In genomic region chr4:174154455-174154854, GRCh38 we compare ENCODE assay signal across 9 cellular contexts.
DNase-seq lines count a peak whose midpoint lies in the region; ATAC-seq and TF ChIP-seq lines count a peak whose summit lies in the region.
"Had no signal": no experiment of that assay in that cellular context is flagged by ENCODE, and none has a peak within 500 bp of the region (broad histone marks: within the 10 kb centered on the region; RNA-seq: fewer than 3 reads in every experiment).

No MANE protein-coding gene starts in this region.

- peak overlapping the region; percentile 80 for H3K4me2 ChIP-seq in skeletal muscle satellite cell (ENCODE audit: low read length)

- peaks cover 7% of the 10 kb centered on the region for H3K27me3 Mint-ChIP-seq in T-helper 2 cell treated with Interferon-gamma antibody and Interleukin-4, amounts not matched to agents 5 μg/mL and 100 μg/mL, for 36 hours (ENCODE audit: low read depth)

- H3K27me3 ChIP-seq in gastroesophageal sphincter (no peaks in the 10 kb centered on the region), skeletal muscle satellite cell (ENCODE audit: control insufficient read depth, insufficient read depth, low read length) (no peaks in the 10 kb centered on the region)

- H3K36me3 Mint-ChIP-seq in T-helper 2 cell treated with Interferon-gamma antibody and Interleukin-4, amounts not matched to agents 5 μg/mL and 100 μg/mL, for 36 hours (ENCODE audit: low read depth), result no peaks in the 10 kb centered on the region

- H3K9me3 Mint-ChIP-seq in T-helper 2 cell treated with Interferon-gamma antibody and Interleukin-4, amounts not matched to agents 5 μg/mL and 100 μg/mL, for 36 hours, result no peaks in the 10 kb centered on the region

- TF ChIP-seq EP300 in gastroesophageal sphincter (IDR thresholded peaks at IDR 0.05), result no peak

- no peak for TF ChIP-seq POLR2A in gastroesophageal sphincter (IDR thresholded peaks at IDR 0.05)

- in situ Hi-C loops in SK-MEL-5 (cut with HindIII; ENCODE audit: low pct_unique_long_range_greater_than_20kb, low sequenced_read_pairs), result no loop called here

- peak; percentile 67 for ATAC-seq in gastroesophageal sphincter

- H3K4me3 Mint-ChIP-seq in T-helper 2 cell treated with Interferon-gamma antibody and Interleukin-4, amounts not matched to agents 5 μg/mL and 100 μg/mL, for 36 hours, result no peak overlapping the region

- peak overlapping the region; percentile 31 to 76 (median 58) for H3K27ac ChIP-seq in gastroesophageal sphincter

- H3K4me3 ChIP-seq in gastroesophageal sphincter (peak overlapping the region; percentile 40 to 64), skeletal muscle satellite cell (ENCODE audit: low read length) (peak overlapping the region; percentile 66)

- H3K36me3 ChIP-seq in gastroesophageal sphincter (no peaks in the 10 kb centered on the region), skeletal muscle satellite cell (ENCODE audit: insufficient read depth, low read length) (no peaks in the 10 kb centered on the region)

- no peak overlapping the region for H3K27ac Mint-ChIP-seq in T-helper 2 cell treated with Interferon-gamma antibody and Interleukin-4, amounts not matched to agents 5 μg/mL and 100 μg/mL, for 36 hours

- DNase-seq in H4 (ENCODE audit: low spot score) (peak; percentile 71), SK-MEL-5 (ENCODE audit: low read depth, low spot score) (peak; percentile 72), NCI-H187 treated with DMSO at 0.1 percent for 48 hours (lab: John Stamatoyannopoulos, UW) (no peak), NCI-H510A (lab: John Stamatoyannopoulos, UW) (no peak)
- DNase-seq in activated effector memory CD4-positive, alpha-beta T cell treated with Interleukin-2 at 50 U/mL for 16 hours, result no peak
- DNase-seq in T-helper 2 cell treated with Interferon-gamma antibody and Interleukin-4, amounts not matched to agents 5 μg/mL and 100 μg/mL, for 36 hours (ENCODE audit: low spot score), result no peak
- DNase-seq: NCI-H1417 treated with DMSO at 0.1 percent for 48 hours had no signal

- H3K9me3 ChIP-seq in gastroesophageal sphincter (no peaks in the 10 kb centered on the region), skeletal muscle satellite cell (replicated peaks; ENCODE audit: low read length) (no peaks in the 10 kb centered on the region)

- H3K9ac ChIP-seq in skeletal muscle satellite cell (ENCODE audit: low read depth, low read length), result peak overlapping the region; percentile 67

- no peak for TF ChIP-seq CTCF in gastroesophageal sphincter (IDR thresholded peaks at IDR 0.05)

- H3K4me1 ChIP-seq in gastroesophageal sphincter (peaks cover 0 to 33% (median 7%) of the 10 kb centered on the region in 3 donors), skeletal muscle satellite cell (ENCODE audit: control insufficient read depth, insufficient read depth, low read length) (peaks cover 29% of the 10 kb centered on the region)

- H3K4me1 Mint-ChIP-seq in T-helper 2 cell treated with Interferon-gamma antibody and Interleukin-4, amounts not matched to agents 5 μg/mL and 100 μg/mL, for 36 hours (ENCODE audit: low read depth), result no peaks in the 10 kb centered on the region

- 24 to 25% methylated on average over 2 to 3 of the region's 3 CpGs for WGBS in gastroesophageal sphincter (ENCODE audit: low coverage in 1 of 2), 2 donors

Comparison
In these comparisons a context has a peak if more than half of its experiments do, and no peak if none do; other contexts are left out.
1. DNase-seq: peak in H4 (single experiment) and SK-MEL-5 (single experiment); none in activated effector memory CD4-positive, alpha-beta T cell treated with Interleukin-2 at 50 U/mL for 16 hours (single experiment), NCI-H187 treated with DMSO at 0.1 percent for 48 hours (single experiment), NCI-H510A (single experiment) and T-helper 2 cell treated with Interferon-gamma antibody and Interleukin-4, amounts not matched to agents 5 μg/mL and 100 μg/mL, for 36 hours (single experiment).